ENCODE assay signal across 8 cellular contexts in the genomic region with DNA sequence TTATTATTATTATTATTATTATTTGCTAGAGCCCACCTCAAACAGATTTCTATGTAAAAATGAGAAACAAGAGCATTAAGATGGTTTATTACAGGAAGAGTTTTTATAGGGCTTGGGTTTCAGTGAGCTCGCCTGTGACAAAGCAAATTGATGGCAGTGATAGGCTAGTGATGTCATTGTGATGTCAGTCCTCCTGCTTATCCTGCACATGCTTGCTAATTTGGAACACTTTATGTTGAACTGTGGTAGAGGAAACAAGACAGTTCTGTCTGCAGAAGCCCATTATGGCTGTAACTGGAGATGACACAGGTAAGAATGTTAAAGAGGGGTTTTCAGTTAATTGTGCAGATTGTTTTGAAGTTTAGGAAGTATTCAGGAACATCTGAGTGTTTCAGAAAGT.
DNase-seq lines count a peak whose midpoint lies in the region; ATAC-seq and TF ChIP-seq lines count a peak whose summit lies in the region.

No MANE protein-coding gene starts in this region.

- H3K36me3 ChIP-seq in HUES64 (ENCODE audit: insufficient read depth, low read length) (no peaks in the 10 kb centered on the region; the same call in 1 of the 2 replicates), gastroesophageal sphincter (no peaks in the 10 kb centered on the region)

- no peak for TF ChIP-seq POLR2A in gastroesophageal sphincter (IDR thresholded peaks at IDR 0.05)

- H3K9me3 ChIP-seq in HUES64 (ENCODE audit: insufficient read depth, low read depth, low read length) = no peaks in the 10 kb centered on the region
- no peaks in the 10 kb centered on the region for H3K9me3 ChIP-seq in gastroesophageal sphincter

- no peak for ATAC-seq in gastroesophageal sphincter
- no peak for ATAC-seq in GM21619 (IDR thresholded peaks at IDR 0.05; ENCODE audit: unreplicated experiment)

- H3K27me3 ChIP-seq in HUES64 (ENCODE audit: insufficient read depth, low read length) (no peaks in the 10 kb centered on the region), gastroesophageal sphincter (no peaks in the 10 kb centered on the region)

- no peak for TF ChIP-seq CTCF in AG10803 (conservative IDR thresholded peaks at IDR 0.05; ENCODE audit: low read length)
- TF ChIP-seq CTCF in gastroesophageal sphincter (IDR thresholded peaks at IDR 0.05) = no peak

- DNase-seq in AG10803 (ENCODE audit: low read depth) = peak; percentile 20
- DNase-seq in activated CD8-positive, alpha-beta memory T cell treated with anti-CD3 and anti-CD28 coated beads, Interleukin-2, amount 50 U/mL, for 4 hours = peak; percentile 35
- peak; percentile 48 for DNase-seq in stimulated activated CD4-positive, alpha-beta T cell treated with anti-CD3 and anti-CD28 coated beads, Interleukin-4, amount 100 ng/mL, for 24 hours
- no peak for DNase-seq in NCI-H128 (lab: John Stamatoyannopoulos, UW; ENCODE audit: unreplicated experiment)
- no peak for DNase-seq in NCI-H1417 treated with DMSO at 0.1 percent for 48 hours (lab: John Stamatoyannopoulos, UW)

- H3K27ac ChIP-seq in HUES64 (ENCODE audit: low read depth, low read length) = no peak overlapping the region
- H3K27ac ChIP-seq in gastroesophageal sphincter = peak overlapping the region; percentile 88 to 100 (median 90)

- peak overlapping the region; percentile 58; the same call in 1 of the 2 replicates for H3K4me3 ChIP-seq in AG10803 (ENCODE audit: low read length)
- peak overlapping the region; percentile 59 for H3K4me3 ChIP-seq in HUES64 (ENCODE audit: low read length)
- H3K4me3 ChIP-seq in gastroesophageal sphincter = peak overlapping the region; percentile 51 to 94

- 95% methylated on average over 1 of the region's 1 CpG for WGBS in HUES64
- WGBS in gastroesophageal sphincter (ENCODE audit: low coverage in 1 of 2), 2 donors = 50 to 60% methylated on average over 1 of the region's 1 CpG

- TF ChIP-seq EP300 in gastroesophageal sphincter (IDR thresholded peaks at IDR 0.05) = no peak

- H3K4me1 ChIP-seq in HUES64 (ENCODE audit: insufficient read depth, low read length) = peaks cover 20% of the 10 kb centered on the region
- peaks cover 0 to 19% (median 3%) of the 10 kb centered on the region in 3 donors for H3K4me1 ChIP-seq in gastroesophageal sphincter

- H3K9ac ChIP-seq in HUES64 (ENCODE audit: low read depth, low read length) = no peak overlapping the region

Comparison
In these comparisons a context has a peak if more than half of its experiments do, and no peak if none do; other contexts are left out.
1. DNase-seq: peak in AG10803 (single experiment), activated CD8-positive, alpha-beta memory T cell treated with anti-CD3 and anti-CD28 coated beads, Interleukin-2, amount 50 U/mL, for 4 hours (single experiment) and stimulated activated CD4-positive, alpha-beta T cell treated with anti-CD3 and anti-CD28 coated beads, Interleukin-4, amount 100 ng/mL, for 24 hours (single experiment); none in NCI-H128 (single experiment) and NCI-H1417 treated with DMSO at 0.1 percent for 48 hours (single experiment).
2. Peak in every context shown above with its lines, with median percentiles within 50 percentile points of each other: H3K4me3 ChIP-seq.